8 cellular contexts compared by ENCODE assay signal in the genomic region with DNA sequence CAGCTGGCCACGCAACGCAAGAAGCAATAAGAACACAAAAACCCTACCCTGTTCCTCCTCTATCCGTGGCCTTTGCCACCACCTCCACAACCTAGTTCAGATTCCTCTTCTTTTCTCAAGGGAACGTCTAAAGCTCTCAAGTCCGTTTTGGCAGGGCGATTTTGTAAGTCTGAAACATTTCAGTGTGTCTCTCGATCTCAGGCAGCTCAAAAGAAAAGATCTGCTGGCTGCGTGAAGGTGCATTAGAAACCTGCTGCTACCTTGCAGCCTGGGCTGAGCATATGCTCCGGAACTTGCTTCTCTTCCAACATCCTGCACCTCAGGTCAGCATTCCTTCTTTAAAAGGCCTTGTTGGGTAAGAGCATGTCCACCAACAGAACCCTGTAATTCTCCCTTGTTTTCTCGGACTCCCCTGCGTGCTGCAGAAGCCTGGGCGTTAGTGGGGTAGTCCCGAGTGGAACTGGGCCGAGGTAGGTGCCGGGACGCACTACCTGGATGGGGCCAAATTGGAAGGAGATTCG. TPM values are rescaled to one million over a fixed set of nuclear protein-coding genes. Genes with fewer than 3 reads are reported as not detected.
DNase-seq lines count a peak whose midpoint lies in the region; ATAC-seq and TF ChIP-seq lines count a peak whose summit lies in the region.

No MANE protein-coding gene starts in this region.

- ATAC-seq in GM19455 (IDR thresholded peaks at IDR 0.05; ENCODE audit: unreplicated experiment) (no peak), GM19463 (IDR thresholded peaks at IDR 0.05; ENCODE audit: unreplicated experiment) (no peak), HG02678 (IDR thresholded peaks at IDR 0.05; ENCODE audit: unreplicated experiment) (no peak)

- H3K9me3 ChIP-seq in endodermal cell (ENCODE audit: control insufficient read depth, low read length) (no peaks in the 10 kb centered on the region), neural progenitor cell (ENCODE audit: low read depth) (no peaks in the 10 kb centered on the region)

- no peak overlapping the region for H3K27ac ChIP-seq in endodermal cell (ENCODE audit: low read depth, low read length)
- peak overlapping the region; percentile 30 for H3K27ac ChIP-seq in neural progenitor cell

- H3K27me3 ChIP-seq in endodermal cell (ENCODE audit: control insufficient read depth, insufficient read depth, low read length, poor library complexity, severe bottlenecking) (no peaks in the 10 kb centered on the region), neural progenitor cell (no peaks in the 10 kb centered on the region)

- H3K4me1 ChIP-seq in endodermal cell (ENCODE audit: control insufficient read depth, insufficient read depth, low read length) (peaks cover 9% of the 10 kb centered on the region), neural progenitor cell (peaks cover 31% of the 10 kb centered on the region)

- peaks cover 79% of the 10 kb centered on the region for H3K79me2 ChIP-seq in neural progenitor cell (ENCODE audit: low read depth)

- H3K36me3 Mint-ChIP-seq in endodermal cell (ENCODE audit: low read depth) (peaks cover 5% of the 10 kb centered on the region), neural progenitor cell (peaks cover 2% of the 10 kb centered on the region)

- peaks cover 42% of the 10 kb centered on the region for H3K4me1 Mint-ChIP-seq in endodermal cell
- peaks cover 51% of the 10 kb centered on the region for H3K4me1 Mint-ChIP-seq in neural progenitor cell

- H3K9ac ChIP-seq in endodermal cell (ENCODE audit: extremely low read depth, low read length, poor library complexity, severe bottlenecking) (peak overlapping the region; percentile 67), neural progenitor cell (peak overlapping the region; percentile 54)

- H3K4me2 ChIP-seq in neural progenitor cell = peak overlapping the region; percentile 95

- H2AFZ ChIP-seq in neural progenitor cell (replicated peaks) = no peak overlapping the region

- DNase-seq in NCI-H748 treated with DMSO at 0.1 percent for 48 hours (lab: John Stamatoyannopoulos, UW) (peak; percentile 42), endodermal cell (peak; percentile 79), neural progenitor cell (ENCODE audit: low spot score) (peak; percentile 26), LoVo (ENCODE audit: low spot score) (no peak)

- TF ChIP-seq CTCF in endodermal cell (conservative IDR thresholded peaks at IDR 0.05) (no peak), neural progenitor cell (IDR thresholded peaks at IDR 0.05) (no peak)

- no peaks in the 10 kb centered on the region for H3K9me3 Mint-ChIP-seq in endodermal cell
- peaks cover 3% of the 10 kb centered on the region for H3K9me3 Mint-ChIP-seq in neural progenitor cell

- peaks cover 57% of the 10 kb centered on the region for H4K20me1 ChIP-seq in neural progenitor cell (ENCODE audit: low read depth)

- H3K27ac Mint-ChIP-seq in endodermal cell (peak overlapping the region; percentile 13), neural progenitor cell (peak overlapping the region; percentile 1)

- peaks cover 18% of the 10 kb centered on the region for H3F3A ChIP-seq in neural progenitor cell (ENCODE audit: low read depth)

- H3K4me3 Mint-ChIP-seq in endodermal cell (peak overlapping the region; percentile 73), neural progenitor cell (peak overlapping the region; percentile 86)

- H3K4me3 ChIP-seq in GM08714 (ENCODE audit: low read length) = peak overlapping the region; percentile 25
- peak overlapping the region; percentile 89 for H3K4me3 ChIP-seq in endodermal cell (ENCODE audit: low read length)
- peak overlapping the region; percentile 85 for H3K4me3 ChIP-seq in neural progenitor cell

- WGBS in endodermal cell (ENCODE audit: insufficient coverage in 1 of 2, insufficient read length in 1 of 2), 2 experiments = 1 to 3% methylated on average over 10 to 17 of the region's 17 CpGs

- no peaks in the 10 kb centered on the region for H3K36me3 ChIP-seq in endodermal cell (ENCODE audit: control insufficient read depth, insufficient read depth, low read length)
- H3K36me3 ChIP-seq in neural progenitor cell = no peaks in the 10 kb centered on the region

- H3K27me3 Mint-ChIP-seq in endodermal cell (ENCODE audit: insufficient read depth) (no peaks in the 10 kb centered on the region), neural progenitor cell (ENCODE audit: insufficient read depth, low read depth) (peaks cover 20% of the 10 kb centered on the region)

RNA-seq across cellular contexts. Expression of gene LGR4, which starts 1.5 kb away (rescaled TPM):
- total RNA-seq in endodermal cell (10 to 100 TPM; 73.7 to 75.6 TPM), neural progenitor cell (ENCODE audit: low replicate concordance) (219 and 274 TPM in 2 replicates)
- polyA plus RNA-seq in endodermal cell (2013, experiment 1 of 2) = 58.3 TPM
- 53.9 TPM for polyA plus RNA-seq in endodermal cell (2013, experiment 2 of 2)

RNA-seq across cellular contexts. Expression of gene LIN7C, which starts 35.4 kb away (rescaled TPM):
- total RNA-seq in endodermal cell (10 to 100 TPM; 28.3 to 39.6 TPM), neural progenitor cell (ENCODE audit: low replicate concordance) (44.5 and 82.1 TPM in 2 replicates)
- 18.2 TPM for polyA plus RNA-seq in endodermal cell (2013, experiment 1 of 2)
- 18.9 TPM for polyA plus RNA-seq in endodermal cell (2013, experiment 2 of 2)

Comparison
In these comparisons a context has a peak if more than half of its experiments do, and no peak if none do; other contexts are left out.
1. H3K4me3 ChIP-seq: peak in every context shown above with its lines; median percentile 89 in endodermal cell; 85 in neural progenitor cell; 25 in GM08714.